Comparison of ENCODE assay signal across 11 cellular contexts in genomic region chr20:47349365-47350180, GRCh38. TPM values are rescaled to one million over a fixed set of nuclear protein-coding genes. Genes with fewer than 3 reads are reported as not detected.
A peak's percentile ranks its signal among the peaks of the same experiment; 100 is the strongest.
DNase-seq lines count a peak whose midpoint lies in the region; ATAC-seq, FAIRE-seq and TF ChIP-seq lines count a peak whose summit lies in the region.
"Had no signal": no experiment of that assay in that cellular context is flagged by ENCODE, and none has a peak within 500 bp of the region (broad histone marks: within the 10 kb centered on the region; RNA-seq: fewer than 3 reads in every experiment).

No MANE protein-coding gene starts in this region.

- no peak for ATAC-seq in right lobe of liver

- no peaks in the 10 kb centered on the region for H3K9me3 ChIP-seq in mammary epithelial cell (replicated peaks; ENCODE audit: insufficient read depth, low read length)
- H3K9me3 ChIP-seq in right lobe of liver = no peaks in the 10 kb centered on the region
- H3K9me3 ChIP-seq in tibial artery = no peaks in the 10 kb centered on the region

- peak overlapping the region; percentile 92 for H3K4me2 ChIP-seq in mammary epithelial cell (ENCODE audit: insufficient read depth, low read depth, low read length)

- 29% methylated on average over 7 of the region's 7 CpGs for WGBS in mammary epithelial cell (ENCODE audit: low coverage, missing lambda C conversion rate)
- 57% methylated on average over 7 of the region's 7 CpGs for WGBS in right lobe of liver (ENCODE audit: insufficient coverage, low coverage, low lambda C conversion rate, missing lambda C conversion rate)

- H3K4me3 ChIP-seq in mammary epithelial cell (replicated peaks in 1 of 3; ENCODE audit: insufficient read depth in 1 of 3, low read depth in 2 of 3, low read length in 3 of 3) (peak overlapping the region in 1 of 3 experiments; percentile 29), right lobe of liver (no peak overlapping the region), tibial artery (no peak overlapping the region)

- no peaks in the 10 kb centered on the region for H4K20me1 ChIP-seq in mammary epithelial cell (ENCODE audit: insufficient read depth, low read length)

- peak overlapping the region; percentile 50 for H3K27ac ChIP-seq in mammary epithelial cell (ENCODE audit: insufficient read depth, low read depth, low read length)
- H3K27ac ChIP-seq in right lobe of liver = peak overlapping the region; percentile 3 to 28 (median 15)
- peak overlapping the region; percentile 84 to 97 for H3K27ac ChIP-seq in tibial artery
- H3K27ac ChIP-seq: 22Rv1 had no signal

- DNase-seq in NCI-H1105 treated with DMSO at 0.1 percent for 48 hours (lab: John Stamatoyannopoulos, UW) = peak; percentile 21
- DNase-seq in NCI-H1105 (lab: John Stamatoyannopoulos, UW) = no peak
- no peak for DNase-seq in mammary epithelial cell
- DNase-seq in right lobe of liver = no peak
- no peak for DNase-seq in tibial artery
- no peak for DNase-seq in SKM-1 treated with dmso at 0.1 percent for 144 hours (lab: John Stamatoyannopoulos, UW; ENCODE audit: unreplicated experiment)
- DNase-seq in RCC 7860 (ENCODE audit: low spot score) = no peak
- DNase-seq in NCI-H1092 (lab: John Stamatoyannopoulos, UW) = no peak
- DNase-seq: activated gamma-delta T cell, NCI-H1930 had no signal

- H3K9ac ChIP-seq in mammary epithelial cell (ENCODE audit: insufficient read depth, low read length) = no peak overlapping the region

- CTCF ChIA-PET in mammary epithelial cell (lab: Charles Lee; ENCODE audit: low non-redundant PET) = interaction anchor here (0.6 kb wide), 1 partner anchor 9 kb away, joined by 3 read pairs; no protein-coding TSS in a partner anchor

- in situ Hi-C loops in mammary epithelial cell (cut with MboI; ENCODE audit: low sequenced_read_pairs in 2 of 2) = no loop called here

- no peak for TF ChIP-seq POLR2A in right lobe of liver (IDR thresholded peaks at IDR 0.05)

- BruUV-seq in mammary epithelial cell (replicated peaks; lab: Mats Ljungman, UMichigan) = no TSS peak

- TF ChIP-seq CTCF in mammary epithelial cell (conservative IDR thresholded peaks at IDR 0.05 in 1 of 2, IDR thresholded peaks at IDR 0.05 in 1 of 2; ENCODE audit: extremely low read depth in 1 of 2, insufficient read depth in 1 of 2, low read depth in 1 of 2, low read length in 2 of 2) (no peak), right lobe of liver (IDR thresholded peaks at IDR 0.05) (no peak), tibial artery (IDR thresholded peaks at IDR 0.05) (no peak)

- dilution Hi-C loops in mammary epithelial cell (cut with HindIII; ENCODE audit: low sequenced_read_pairs) = no loop called here

- H3K79me2 ChIP-seq in mammary epithelial cell (ENCODE audit: insufficient read depth, low read length) = peaks cover 97% of the 10 kb centered on the region

- H3K27me3 ChIP-seq in mammary epithelial cell (ENCODE audit: insufficient read depth, low read length) (no peaks in the 10 kb centered on the region), right lobe of liver (no peaks in the 10 kb centered on the region), tibial artery (no peaks in the 10 kb centered on the region)

- H3K36me3 ChIP-seq in mammary epithelial cell (ENCODE audit: insufficient read depth, low read length) = peaks cover 10% of the 10 kb centered on the region
- no peaks in the 10 kb centered on the region for H3K36me3 ChIP-seq in right lobe of liver
- H3K36me3 ChIP-seq in tibial artery = no peaks in the 10 kb centered on the region

- intact Hi-C loops in mammary epithelial cell (cut with micrococcal nuclease) = no loop called here
- intact Hi-C loops in right lobe of liver (cut with DNase I) = no loop called here
- intact Hi-C loops in tibial artery (cut with DNase I; ENCODE audit: low total_unique reads) = no loop called here

- no peak for FAIRE-seq in RCC 7860 (lab: Jason Lieb, UNC)

- H3K4me1 ChIP-seq in mammary epithelial cell (ENCODE audit: insufficient read depth, low read length) (peaks cover 67% of the 10 kb centered on the region), right lobe of liver (peaks cover 0 to 67% (median 28%) of the 10 kb centered on the region in 4 donors), tibial artery (peaks cover 5 to 88% (median 76%) of the 10 kb centered on the region in 4 donors)

- peak overlapping the region; percentile 21 for H2AFZ ChIP-seq in mammary epithelial cell (ENCODE audit: low read depth, low read length)

RNA-seq across cellular contexts. Expression of gene ZMYND8, which starts 6.9 kb away (rescaled TPM):
- 10 to 100 TPM; 18.7 to 59.6 TPM for total RNA-seq in mammary epithelial cell
- 26.0 TPM for polyA plus RNA-seq in mammary epithelial cell
- polyA minus RNA-seq in mammary epithelial cell = 45.8 TPM
- 10 to 100 TPM in 5 of 6 experiments, 1 to 10 TPM in 1; 7.8 to 25.7 (median 13.8) TPM for total RNA-seq in right lobe of liver

Comparison
In these comparisons a context has a peak if more than half of its experiments do, and no peak if none do; other contexts are left out.
1. H3K27ac ChIP-seq: peak in every context shown above with its lines; median percentile 90 in tibial artery; 50 in mammary epithelial cell; 15 in right lobe of liver.